8 cellular contexts compared by ENCODE assay signal in the genomic region with DNA sequence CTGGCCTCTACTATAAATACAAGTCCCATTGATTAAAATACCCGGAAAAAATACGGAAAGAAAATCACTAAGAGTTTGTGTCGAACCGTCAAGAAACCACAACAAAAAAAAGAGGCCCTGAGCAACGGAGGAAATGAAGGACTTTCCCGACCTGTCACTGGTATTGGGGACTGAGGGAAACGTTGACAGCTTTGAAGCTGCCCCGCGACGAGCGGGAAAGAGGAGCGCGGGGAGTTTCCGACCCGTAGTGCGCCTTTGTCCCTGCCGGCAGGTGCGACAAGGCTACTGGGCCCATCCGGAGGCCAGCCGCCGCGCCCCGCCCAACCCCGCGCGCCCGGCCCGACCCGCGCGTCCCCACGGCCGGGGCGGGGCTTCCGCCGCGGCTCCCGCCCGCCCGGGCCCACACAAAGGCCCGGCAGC. TPM values are rescaled to one million over a fixed set of nuclear protein-coding genes. Genes with fewer than 3 reads are reported as not detected.
DNase-seq lines count a peak whose midpoint lies in the region; TF ChIP-seq lines count a peak whose summit lies in the region.

No MANE protein-coding gene starts in this region.

- DNase-seq in CMK (ENCODE audit: low read depth) (peak; percentile 61), GM20000 (ENCODE audit: low spot score) (peak; percentile 97), HL-60 (ENCODE audit: low read depth in 1 of 2, low spot score in 1 of 2) (peak; percentile 57 to 78), NOMO-1 treated with DMSO at 0.1 percent for 48 hours (lab: John Stamatoyannopoulos, UW; ENCODE audit: unreplicated experiment) (peak; percentile 72), activated T-cell treated with anti-CD3 and anti-CD28 coated beads for 24 hours (ENCODE audit: low read depth) (peak; percentile 78), epithelial cell of esophagus (ENCODE audit: low read depth) (peak; percentile 71), mucosa of gallbladder (ENCODE audit: low spot score) (peak; percentile 71)
- peak; percentile 22 to 56 for DNase-seq in stimulated activated CD8-positive, alpha-beta memory T cell treated with anti-CD3 and anti-CD28 coated beads, Interleukin-4, amount 100 ng/mL, for 4 hours (ENCODE audit: low read depth in 2 of 2, low spot score in 1 of 2)

- H3K27ac ChIP-seq in HL-60 (replicated peaks), result peak overlapping the region; percentile 87

- peak overlapping the region; percentile 57 for H3K4me3 ChIP-seq in HL-60 (replicated peaks; ENCODE audit: insufficient read depth, low read length)
- peak overlapping the region; percentile 75 for H3K4me3 ChIP-seq in epithelial cell of esophagus (ENCODE audit: low read length)

- TF ChIP-seq CTCF in GM20000 (IDR thresholded peaks at IDR 0.05; ENCODE audit: extremely low read depth, missing control alignments), result no peak
- no peak for TF ChIP-seq CTCF in HL-60 (IDR thresholded peaks at IDR 0.05; ENCODE audit: insufficient read depth, low read length)
- no peak for TF ChIP-seq CTCF in epithelial cell of esophagus (IDR thresholded peaks at IDR 0.05; ENCODE audit: insufficient read depth, low read depth, low read length, missing control alignments)

- H3K27me3 ChIP-seq in HL-60 (ENCODE audit: insufficient read depth, poor library complexity, severe bottlenecking), result no peaks in the 10 kb centered on the region

RNA-seq across cellular contexts. Expression of a gene that starts 0.4 kb away (rescaled TPM):
- 54.3 TPM for total RNA-seq in mucosa of gallbladder

RNA-seq across cellular contexts. Expression of a gene that starts 0.5 kb away (rescaled TPM):
- total RNA-seq in mucosa of gallbladder, result 29.4 TPM

RNA-seq across cellular contexts. Expression of a gene that starts 20.3 kb away (rescaled TPM):
- total RNA-seq in mucosa of gallbladder, result 55.0 TPM

RNA-seq across cellular contexts. Expression of a gene that starts 20.6 kb away (rescaled TPM):
- 106 TPM for total RNA-seq in mucosa of gallbladder

Comparison
In these comparisons a context has a peak if more than half of its experiments do, and no peak if none do; other contexts are left out.
1. Peak in every context shown above with its lines: DNase-seq, H3K4me3 ChIP-seq and H3K27ac ChIP-seq.
2. DNase-seq: peak in every context shown above with its lines; median percentile 97 in GM20000; 78 in activated T-cell treated with anti-CD3 and anti-CD28 coated beads for 24 hours; 72 in NOMO-1 treated with DMSO at 0.1 percent for 48 hours; 71 in epithelial cell of esophagus; 71 in mucosa of gallbladder; 68 in HL-60; 61 in CMK; 39 in stimulated activated CD8-positive, alpha-beta memory T cell treated with anti-CD3 and anti-CD28 coated beads, Interleukin-4, amount 100 ng/mL, for 4 hours.